ENCODE assay signal across 8 cellular contexts in genomic region chr12:56487448-56488040, GRCh38. TPM values are rescaled to one million over a fixed set of nuclear protein-coding genes. Genes with fewer than 3 reads are reported as not detected.
A peak's percentile ranks its signal among the peaks of the same experiment; 100 is the strongest.
DNase-seq lines count a peak whose midpoint lies in the region; ATAC-seq, FAIRE-seq and TF ChIP-seq lines count a peak whose summit lies in the region.

No MANE protein-coding gene starts in this region.

- H3K27ac Mint-ChIP-seq in T-helper 17 cell: no peak overlapping the region

- no peak; a peak in 1 of 3 replicates for TF ChIP-seq POLR2A in H1 (IDR thresholded peaks at IDR 0.05; ENCODE audit: control extremely low read depth in 1 of 2, low read depth in 2 of 2, low read length in 2 of 2)

- DNase-seq in A673 (ENCODE audit: low spot score): peak; percentile 25
- DNase-seq in T-helper 17 cell: peak in 1 of 3 donors; percentile 21
- DNase-seq in H1 (ENCODE audit: low read depth in 1 of 2, low spot score in 2 of 2): peak in 1 of 2 experiments; percentile 83
- peak; percentile 31 to 67 (median 50) for DNase-seq in mucosa of descending colon
- DNase-seq in tibial artery: peak in 1 of 2 donors; percentile 28
- DNase-seq in SKM-1 treated with dmso at 0.1 percent for 144 hours (lab: John Stamatoyannopoulos, UW; ENCODE audit: unreplicated experiment): no peak

- TF ChIP-seq CTCF in A673 (conservative IDR thresholded peaks at IDR 0.05; ENCODE audit: low read depth, low read length) (no peak), H1 (IDR thresholded peaks at IDR 0.05; ENCODE audit: control extremely low read depth in 1 of 3, insufficient read depth in 1 of 3, low read depth in 1 of 3, low read length in 3 of 3) (no peak), mucosa of descending colon (IDR thresholded peaks at IDR 0.05) (no peak), tibial artery (IDR thresholded peaks at IDR 0.05) (no peak)

- H4K91ac ChIP-seq in H1 (replicated peaks; ENCODE audit: insufficient read length, low read length): peak overlapping the region; percentile 84

- no peak overlapping the region for H4K5ac ChIP-seq in H1 (ENCODE audit: insufficient read length, low read depth, low read length)

- H3K9ac ChIP-seq in H1 (replicated peaks in 1 of 4; ENCODE audit: extremely low read depth in 1 of 4, low read depth in 3 of 4, low read length in 3 of 4): peak overlapping the region in 3 of 4 experiments; percentile 56 to 72 (median 62); a peak in 6 of 7 replicates

- H3K9me3 ChIP-seq in A673 (ENCODE audit: low read depth, low read length, poor library complexity, severe bottlenecking) (no peaks in the 10 kb centered on the region), T-helper 17 cell (ENCODE audit: control insufficient read depth, low read length, poor library complexity, severe bottlenecking) (no peaks in the 10 kb centered on the region), H1 (ENCODE audit: insufficient read depth in 2 of 2, low read depth in 1 of 2, low read length in 1 of 2) (peaks cover 0 to 5% of the 10 kb centered on the region in 2 experiments; a peak in 2 of 4 replicates), mucosa of descending colon (no peaks in the 10 kb centered on the region), tibial artery (no peaks in the 10 kb centered on the region)

- peak overlapping the region; percentile 24 for H3K56ac ChIP-seq in H1 (replicated peaks; ENCODE audit: insufficient read length, low read depth, low read length)

- no peaks in the 10 kb centered on the region for H3K36me3 Mint-ChIP-seq in T-helper 17 cell (ENCODE audit: low read depth)

- no peak overlapping the region for H3K14ac ChIP-seq in H1 (ENCODE audit: insufficient read length)

- H3K4me1 ChIP-seq in A673 (ENCODE audit: insufficient read depth, low read length, poor library complexity, severe bottlenecking) (peaks cover 12% of the 10 kb centered on the region), H1 (replicated peaks in 1 of 4; ENCODE audit: control insufficient read depth in 3 of 4, insufficient read depth in 4 of 4, low read length in 3 of 4) (peaks cover 2 to 5% (median 3%) of the 10 kb centered on the region in 4 experiments; a peak in 6 of 7 replicates), mucosa of descending colon (ENCODE audit: low read depth) (peaks cover 11% of the 10 kb centered on the region), tibial artery (peaks cover 0 to 16% (median 10%) of the 10 kb centered on the region in 4 donors)

- no peaks in the 10 kb centered on the region for H4K20me1 ChIP-seq in H1 (replicated peaks in 1 of 2; ENCODE audit: control insufficient read depth in 1 of 2, insufficient read depth in 2 of 2, low read length in 2 of 2)

- H3K27me3 ChIP-seq in A673 (replicated peaks; ENCODE audit: insufficient read depth, low read depth, low read length, poor library complexity): peaks cover 25% of the 10 kb centered on the region
- H3K27me3 ChIP-seq in H1 (replicated peaks in 1 of 4; ENCODE audit: control insufficient read depth in 3 of 4, extremely low read depth in 1 of 4, insufficient read depth in 3 of 4, low read length in 3 of 4): peaks cover 7 to 35% (median 32%) of the 10 kb centered on the region in 4 experiments
- peaks cover 0 to 3% of the 10 kb centered on the region in 2 donors for H3K27me3 ChIP-seq in tibial artery

- intact Hi-C loops in A673 (cut with micrococcal nuclease; ENCODE audit: unreplicated experiment) (no loop called here), mucosa of descending colon (cut with DNase I, micrococcal nuclease) (no loop called here), tibial artery (cut with DNase I; ENCODE audit: low total_unique reads) (no loop called here)

- peak overlapping the region; percentile 68 for H4K8ac ChIP-seq in H1 (ENCODE audit: extremely low read depth, insufficient read depth, low read length)

- peak overlapping the region; percentile 65 for H3K18ac ChIP-seq in H1 (ENCODE audit: extremely low read depth, low read length)

- H3K4ac ChIP-seq in H1 (replicated peaks; ENCODE audit: insufficient read length, low read depth, low read length): peak overlapping the region; percentile 79

- FAIRE-seq in H1 (lab: Jason Lieb, UNC): no peak

- POLR2A ChIA-PET in A673 (lab: Charles Lee; ENCODE audit: low non-redundant PET): no interaction called here
- POLR2A ChIA-PET in H1 (lab: Charles Lee; ENCODE audit: partially characterized antibody): interaction anchor here (1.0 to 1.9 kb wide), 5 partner anchors 9 to 34 kb away, joined by 3 to 10 read pairs (median 5); partner anchors contain the start of gene RBMS2

- ATAC-seq in GM18502 (IDR thresholded peaks at IDR 0.05; ENCODE audit: poor library complexity, unreplicated experiment) (peak; percentile 20), HG03378 (IDR thresholded peaks at IDR 0.05; ENCODE audit: unreplicated experiment) (peak; percentile 16), T-helper 17 cell (peak; percentile 24), mucosa of descending colon (peak; percentile 63)

- H3K27ac ChIP-seq in A673 (ENCODE audit: low read depth, low read length, poor library complexity, severe bottlenecking) (no peak overlapping the region), H1 (ENCODE audit: low read depth, low read length) (no peak overlapping the region), tibial artery (peak overlapping the region in 1 of 2 donors; percentile 38)

- no peaks in the 10 kb centered on the region for H3K79me1 ChIP-seq in H1 (ENCODE audit: low read depth, low read length)

- H2BK20ac ChIP-seq in H1 (ENCODE audit: low read length): peak overlapping the region; percentile 78; the same call in 1 of the 2 replicates

- peak overlapping the region; percentile 83 to 96 for H3K4me2 ChIP-seq in H1 (ENCODE audit: insufficient read depth in 1 of 2, low read depth in 2 of 2, low read length in 2 of 2)

- H3K4me3 ChIP-seq in A673 (ENCODE audit: low read depth, low read length, poor library complexity, severe bottlenecking): peak overlapping the region; percentile 53
- H3K4me3 ChIP-seq in H1 (ENCODE audit: extremely low read depth in 1 of 4, insufficient read depth in 2 of 4, low read depth in 3 of 4, low read length in 4 of 4): peak overlapping the region; percentile 65 to 92 (median 74)
- H3K4me3 ChIP-seq in mucosa of descending colon: no peak overlapping the region
- peak overlapping the region; percentile 60 to 64 for H3K4me3 ChIP-seq in tibial artery

- peak overlapping the region; percentile 46; the same call in 1 of the 2 replicates for H2BK5ac ChIP-seq in H1 (ENCODE audit: low read depth, low read length)

- H2AFZ ChIP-seq in H1 (ENCODE audit: low read length): peak overlapping the region; percentile 93

- no peak for TF ChIP-seq EP300 in H1 (IDR thresholded peaks at IDR 0.05; ENCODE audit: borderline replicate concordance in 1 of 2, low read depth in 2 of 2, low read length in 2 of 2)

- H3K36me3 ChIP-seq in A673 (ENCODE audit: insufficient read depth, low read length, poor library complexity, severe bottlenecking): no peaks in the 10 kb centered on the region
- no peaks in the 10 kb centered on the region; a peak in 1 of 8 replicates for H3K36me3 ChIP-seq in H1 (ENCODE audit: control insufficient read depth in 2 of 4, insufficient read depth in 4 of 4, low read length in 3 of 4)
- no peaks in the 10 kb centered on the region for H3K36me3 ChIP-seq in mucosa of descending colon (ENCODE audit: low read depth)
- no peaks in the 10 kb centered on the region for H3K36me3 ChIP-seq in tibial artery

- H3K27me3 Mint-ChIP-seq in T-helper 17 cell: peaks cover 5% of the 10 kb centered on the region

- TF ChIP-seq RAD21 in H1 (IDR thresholded peaks at IDR 0.05 in 1 of 2, conservative IDR thresholded peaks at IDR 0.05 in 1 of 2; ENCODE audit: low read depth in 2 of 2, low read length in 2 of 2): no peak

- WGBS in H1 (ENCODE audit: extremely low coverage in 1 of 2, insufficient coverage in 1 of 2, insufficient read length in 1 of 2, insufficient replicate concordance in 2 of 2, low coverage in 1 of 2, low lambda C conversion rate in 2 of 2, missing lambda C conversion rate in 1 of 2), 2 experiments: 7% methylated on average over 38 of the region's 44 CpGs; no CpG with 5 or more reads in 1 of the 2 experiments

- H2AK5ac ChIP-seq in H1 (ENCODE audit: low read depth, low read length): no peak overlapping the region

- CTCF ChIA-PET in A673 (lab: Charles Lee) (interaction anchor here (0.6 kb wide), 1 partner anchor 17 kb away, joined by 3 read pairs; no protein-coding TSS in a partner anchor), H1 (lab: Charles Lee; ENCODE audit: partially characterized antibody) (interaction anchor here (1.0 to 1.3 kb wide), 2 partner anchors 26 to 149 kb away, joined by 3 to 5 read pairs; no protein-coding TSS in a partner anchor)

- H3K4me3 Mint-ChIP-seq in T-helper 17 cell: peak overlapping the region; percentile 80

- H3K23me2 ChIP-seq in H1 (ENCODE audit: low read depth, low read length): peaks cover 12% of the 10 kb centered on the region

- peak overlapping the region; percentile 99 for H2BK15ac ChIP-seq in H1 (ENCODE audit: low read length)

- H3K4me1 Mint-ChIP-seq in T-helper 17 cell: peaks cover 10% of the 10 kb centered on the region

- no peaks in the 10 kb centered on the region for H3K79me2 ChIP-seq in H1 (ENCODE audit: control insufficient read depth in 1 of 2, insufficient read depth in 2 of 2, low read length in 2 of 2)

- peak overlapping the region; percentile 16 for H2BK120ac ChIP-seq in H1 (replicated peaks; ENCODE audit: low read depth, low read length)

- H2BK12ac ChIP-seq in H1 (ENCODE audit: low read depth, low read length): peak overlapping the region; percentile 56; the same call in 1 of the 2 replicates

- H3K23ac ChIP-seq in H1 (ENCODE audit: insufficient read length): no peak overlapping the region

- BruUV-seq in A673 (replicated peaks; lab: Mats Ljungman, UMichigan): no TSS peak

RNA-seq across cellular contexts. Expression of gene GLS2, which starts 0.4 kb away (rescaled TPM):
- 0.24 TPM in 1 of 2 replicates, not detected in the other for total RNA-seq in A673 (2021)
- 1 to 10 TPM; 1.9 to 2.8 TPM for total RNA-seq in T-helper 17 cell
- 14.5 and 16.9 TPM in 2 replicates for total RNA-seq in H1 (2021; fragmentation: NEBNext Ultra II Directional; extraction: Animal tissue kit (Norgen Biotek cat#: 25700))
- 20.1 and 22.5 TPM in 2 replicates for polyA plus RNA-seq in H1 (2011; rRNA removed)
- polyA plus RNA-seq in H1 (2011; cell fraction: cytosol; rRNA removed): 22.8 TPM
- polyA plus RNA-seq in H1 (2011; cell fraction: nucleus; rRNA removed): 43.9 TPM
- polyA plus RNA-seq in H1 (2012, experiment 1 of 2): 11.5 to 20.7 TPM (median 17.3 TPM) in 4 replicates
- polyA plus RNA-seq in H1 (2012, experiment 2 of 2): 11.9 TPM
- polyA plus RNA-seq in H1 (2013, experiment 1 of 2): 9.7 TPM
- polyA plus RNA-seq in H1 (2013, experiment 2 of 2): 9.1 TPM
- 27.0 and 36.7 TPM in 2 replicates for polyA minus RNA-seq in H1 (2011; rRNA and poly(A)+ RNA removed)
- 10.5 TPM for polyA minus RNA-seq in H1 (2011; cell fraction: cytosol; rRNA and poly(A)+ RNA removed)
- polyA minus RNA-seq in H1 (2011; cell fraction: nucleus; rRNA and poly(A)+ RNA removed): 14.9 TPM
- 1 to 10 TPM in 2 of 3 donors, under 1 TPM in 1; 0.51 to 1.5 (median 1.2) TPM for total RNA-seq in mucosa of descending colon

RNA-seq across cellular contexts. Expression of gene SPRYD4, which starts 19.2 kb away (rescaled TPM):
- total RNA-seq in A673 (2021) (4.7 and 5.1 TPM in 2 replicates), T-helper 17 cell (1 to 10 TPM; 5.8 to 6.4 TPM), mucosa of descending colon (1 to 10 TPM; 4.3 to 5.2 (median 4.9) TPM)
- total RNA-seq in H1 (2021; fragmentation: NEBNext Ultra II Directional; extraction: Animal tissue kit (Norgen Biotek cat#: 25700)): 4.0 and 4.3 TPM in 2 replicates
- 4.9 and 5.3 TPM in 2 replicates for polyA plus RNA-seq in H1 (2011; rRNA removed)
- polyA plus RNA-seq in H1 (2011; cell fraction: cytosol; rRNA removed): 5.6 TPM
- 4.6 TPM for polyA plus RNA-seq in H1 (2011; cell fraction: nucleus; rRNA removed)
- polyA plus RNA-seq in H1 (2012, experiment 1 of 2): 3.5 to 4.1 TPM (median 3.8 TPM) in 4 replicates
- polyA plus RNA-seq in H1 (2012, experiment 2 of 2): 4.2 TPM
- polyA plus RNA-seq in H1 (2013, experiment 1 of 2): 2.6 TPM
- polyA plus RNA-seq in H1 (2013, experiment 2 of 2): 2.4 TPM
- polyA minus RNA-seq in H1 (2011; rRNA and poly(A)+ RNA removed): 6.5 and 8.8 TPM in 2 replicates
- polyA minus RNA-seq in H1 (2011; cell fraction: cytosol; rRNA and poly(A)+ RNA removed): 3.0 TPM
- polyA minus RNA-seq in H1 (2011; cell fraction: nucleus; rRNA and poly(A)+ RNA removed): 10.6 TPM

RNA-seq across cellular contexts. Expression of gene MIP, which starts 33.1 kb away (rescaled TPM):
- total RNA-seq in A673 (2021) (not detected in 2 replicates), T-helper 17 cell (not detected), mucosa of descending colon (not detected)
- total RNA-seq in H1 (2021; fragmentation: NEBNext Ultra II Directional; extraction: Animal tissue kit (Norgen Biotek cat#: 25700)): 0.19 TPM in 1 of 2 replicates, not detected in the other
- polyA plus RNA-seq in H1 (2011; rRNA removed): 0.05 and 0.13 TPM in 2 replicates
- not detected for polyA plus RNA-seq in H1 (2011; cell fraction: cytosol; rRNA removed)
- 0.13 TPM for polyA plus RNA-seq in H1 (2011; cell fraction: nucleus; rRNA removed)
- not detected in 4 replicates for polyA plus RNA-seq in H1 (2012, experiment 1 of 2)
- not detected for polyA plus RNA-seq in H1 (2012, experiment 2 of 2)
- not detected for polyA plus RNA-seq in H1 (2013, experiment 1 of 2)
- not detected for polyA plus RNA-seq in H1 (2013, experiment 2 of 2)
- 0.12 TPM in 1 of 2 replicates, not detected in the other for polyA minus RNA-seq in H1 (2011; rRNA and poly(A)+ RNA removed)
- polyA minus RNA-seq in H1 (2011; cell fraction: cytosol; rRNA and poly(A)+ RNA removed): not detected
- 0.30 TPM for polyA minus RNA-seq in H1 (2011; cell fraction: nucleus; rRNA and poly(A)+ RNA removed)

RNA-seq across cellular contexts. Expression of gene RBMS2, which starts 34.1 kb away (rescaled TPM):
- total RNA-seq in A673 (2021) (29.7 and 37.5 TPM in 2 replicates), T-helper 17 cell (1 to 10 TPM; 2.1 to 3.0 TPM), mucosa of descending colon (10 to 100 TPM; 35.9 to 47.8 (median 41.0) TPM)
- 25.5 and 31.3 TPM in 2 replicates for total RNA-seq in H1 (2021; fragmentation: NEBNext Ultra II Directional; extraction: Animal tissue kit (Norgen Biotek cat#: 25700))
- polyA plus RNA-seq in H1 (2011; rRNA removed): 9.6 TPM in 2 replicates
- polyA plus RNA-seq in H1 (2011; cell fraction: cytosol; rRNA removed): 8.6 TPM
- 8.2 TPM for polyA plus RNA-seq in H1 (2011; cell fraction: nucleus; rRNA removed)
- polyA plus RNA-seq in H1 (2012, experiment 1 of 2): 4.4 to 7.8 TPM (median 6.0 TPM) in 4 replicates
- polyA plus RNA-seq in H1 (2012, experiment 2 of 2): 3.1 TPM
- polyA plus RNA-seq in H1 (2013, experiment 1 of 2): 10.8 TPM
- 10.8 TPM for polyA plus RNA-seq in H1 (2013, experiment 2 of 2)
- 43.2 and 77.9 TPM in 2 replicates for polyA minus RNA-seq in H1 (2011; rRNA and poly(A)+ RNA removed)
- polyA minus RNA-seq in H1 (2011; cell fraction: cytosol; rRNA and poly(A)+ RNA removed): 12.8 TPM
- polyA minus RNA-seq in H1 (2011; cell fraction: nucleus; rRNA and poly(A)+ RNA removed): 6.7 TPM

RNA-seq across cellular contexts. Expression of gene TIMELESS, which starts 38.3 kb away (rescaled TPM):
- total RNA-seq in A673 (2021) (71.4 and 75.9 TPM in 2 replicates), T-helper 17 cell (1 to 10 TPM; 5.0 to 5.1 TPM), mucosa of descending colon (10 to 100 TPM in 1 of 3 donors, 1 to 10 TPM in 2; 7.7 to 14.3 (median 8.4) TPM)
- total RNA-seq in H1 (2021; fragmentation: NEBNext Ultra II Directional; extraction: Animal tissue kit (Norgen Biotek cat#: 25700)): 86.7 and 88.7 TPM in 2 replicates
- polyA plus RNA-seq in H1 (2011; rRNA removed): 17.1 and 19.9 TPM in 2 replicates
- polyA plus RNA-seq in H1 (2011; cell fraction: cytosol; rRNA removed): 21.8 TPM
- 52.0 TPM for polyA plus RNA-seq in H1 (2011; cell fraction: nucleus; rRNA removed)
- polyA plus RNA-seq in H1 (2012, experiment 1 of 2): 77.7 to 86.4 TPM (median 79.8 TPM) in 4 replicates
- 27.5 TPM for polyA plus RNA-seq in H1 (2012, experiment 2 of 2)
- 40.2 TPM for polyA plus RNA-seq in H1 (2013, experiment 1 of 2)
- polyA plus RNA-seq in H1 (2013, experiment 2 of 2): 39.6 TPM
- 23.3 and 29.1 TPM in 2 replicates for polyA minus RNA-seq in H1 (2011; rRNA and poly(A)+ RNA removed)
- polyA minus RNA-seq in H1 (2011; cell fraction: cytosol; rRNA and poly(A)+ RNA removed): 23.2 TPM
- 29.4 TPM for polyA minus RNA-seq in H1 (2011; cell fraction: nucleus; rRNA and poly(A)+ RNA removed)
